Comparison of ENCODE assay signal across 27 cellular contexts in genomic region chr2:5467506-5467905, GRCh38.
"Had no signal": no experiment of that assay in that cellular context is flagged by ENCODE, and none has a peak within 500 bp of the region (broad histone marks: within the 10 kb centered on the region; RNA-seq: fewer than 3 reads in every experiment).

No MANE protein-coding gene starts in this region.

- H3K36me3 Mint-ChIP-seq: immature natural killer cell; naive thymus-derived CD8-positive, alpha-beta T cell; stimulated activated effector memory CD8-positive, alpha-beta T cell treated with anti-CD3 and anti-CD28 coated beads, Interleukin-12 subunit alpha, Interleukin-12 subunit beta, amount 100 ng/mL, for 72 hours had no signal

- H3K4me3 Mint-ChIP-seq: immature natural killer cell; naive thymus-derived CD8-positive, alpha-beta T cell; nephron; stimulated activated effector memory CD8-positive, alpha-beta T cell treated with anti-CD3 and anti-CD28 coated beads, Interleukin-12 subunit alpha, Interleukin-12 subunit beta, amount 100 ng/mL, for 72 hours; stimulated activated naive CD8-positive, alpha-beta T cell treated with anti-CD3 and anti-CD28 coated beads, Interleukin-15, Interleukin-2, amounts not matched to agents 100 ng/mL and 50 ng/mL, for 24 hours had no signal

- H3K4me1 ChIP-seq: left lung, lower lobe of right lung, parathyroid adenoma, psoas muscle, right atrium auricular region, right lobe of liver, suprapubic skin, tibial artery, upper lobe of right lung had no signal

- H3K27me3 ChIP-seq: heart left ventricle, left lung, right atrium auricular region, right lobe of liver, suprapubic skin, tibial artery, upper lobe of right lung had no signal

- H2AFZ ChIP-seq: parathyroid adenoma had no signal

- H3K4me3 ChIP-seq: heart left ventricle, left lung, lower lobe of right lung, psoas muscle, right atrium auricular region, right lobe of liver, suprapubic skin, thoracic aorta, tibial artery, upper lobe of right lung had no signal

- H3K36me3 ChIP-seq: heart left ventricle, left lung, lower lobe of right lung, right atrium auricular region, right lobe of liver, suprapubic skin, thoracic aorta, tibial artery, upper lobe of right lung had no signal

- H3K27me3 Mint-ChIP-seq: stimulated activated naive CD8-positive, alpha-beta T cell treated with anti-CD3 and anti-CD28 coated beads, Interleukin-15, Interleukin-2, amounts not matched to agents 100 ng/mL and 50 ng/mL, for 24 hours had no signal

- H3K79me2 ChIP-seq: parathyroid adenoma had no signal

- H3K27ac Mint-ChIP-seq: immature natural killer cell; naive thymus-derived CD8-positive, alpha-beta T cell; stimulated activated effector memory CD8-positive, alpha-beta T cell treated with anti-CD3 and anti-CD28 coated beads, Interleukin-12 subunit alpha, Interleukin-12 subunit beta, amount 100 ng/mL, for 72 hours; stimulated activated naive CD8-positive, alpha-beta T cell treated with anti-CD3 and anti-CD28 coated beads, Interleukin-15, Interleukin-2, amounts not matched to agents 100 ng/mL and 50 ng/mL, for 24 hours had no signal

- H3K4me1 Mint-ChIP-seq: immature natural killer cell; naive thymus-derived CD8-positive, alpha-beta T cell; stimulated activated effector memory CD8-positive, alpha-beta T cell treated with anti-CD3 and anti-CD28 coated beads, Interleukin-12 subunit alpha, Interleukin-12 subunit beta, amount 100 ng/mL, for 72 hours had no signal

- H3K27ac ChIP-seq: heart left ventricle, left lung, lower lobe of right lung, parathyroid adenoma, psoas muscle, right atrium auricular region, right lobe of liver, suprapubic skin, thoracic aorta, tibial artery, upper lobe of right lung had no signal

- ATAC-seq: heart left ventricle; left colon; left lung; lower lobe of right lung; naive thymus-derived CD8-positive, alpha-beta T cell; psoas muscle; right lobe of liver; stimulated activated effector memory CD8-positive, alpha-beta T cell treated with anti-CD3 and anti-CD28 coated beads, Interleukin-12 subunit alpha, Interleukin-12 subunit beta, amount 100 ng/mL, for 72 hours; upper lobe of right lung had no signal

- H3K9me3 Mint-ChIP-seq: nephron; stimulated activated naive CD8-positive, alpha-beta T cell treated with anti-CD3 and anti-CD28 coated beads, Interleukin-15, Interleukin-2, amounts not matched to agents 100 ng/mL and 50 ng/mL, for 24 hours had no signal

- DNase-seq: heart left ventricle; hypothalamus; immature natural killer cell; kidney; left colon; left lung; lower lobe of right lung; mammary epithelial cell; mesenchymal stem cell; naive thymus-derived CD8-positive, alpha-beta T cell; psoas muscle; right lobe of liver; stimulated activated CD4-positive, alpha-beta T cell treated with anti-CD3 and anti-CD28 coated beads, Interleukin-12 subunit alpha, Interleukin-12 subunit beta, amount 100 ng/mL, for 4 hours; stimulated activated CD4-positive, alpha-beta T cell treated with anti-CD3 and anti-CD28 coated beads, Interleukin-15, amount 100 ng/mL, for 24 hours; stimulated activated CD4-positive, alpha-beta T cell treated with anti-CD3 and anti-CD28 coated beads, Interleukin-2, amount 100 ng/mL, for 24 hours; stimulated activated CD4-positive, alpha-beta T cell treated with anti-CD3 and anti-CD28 coated beads, Interleukin-4, amount 100 ng/mL, for 1 hour; stimulated activated naive CD4-positive, alpha-beta T cell; tibial artery; trophoblast cell; upper lobe of right lung had no signal
